9 cellular contexts compared by ENCODE assay signal in the genomic region with DNA sequence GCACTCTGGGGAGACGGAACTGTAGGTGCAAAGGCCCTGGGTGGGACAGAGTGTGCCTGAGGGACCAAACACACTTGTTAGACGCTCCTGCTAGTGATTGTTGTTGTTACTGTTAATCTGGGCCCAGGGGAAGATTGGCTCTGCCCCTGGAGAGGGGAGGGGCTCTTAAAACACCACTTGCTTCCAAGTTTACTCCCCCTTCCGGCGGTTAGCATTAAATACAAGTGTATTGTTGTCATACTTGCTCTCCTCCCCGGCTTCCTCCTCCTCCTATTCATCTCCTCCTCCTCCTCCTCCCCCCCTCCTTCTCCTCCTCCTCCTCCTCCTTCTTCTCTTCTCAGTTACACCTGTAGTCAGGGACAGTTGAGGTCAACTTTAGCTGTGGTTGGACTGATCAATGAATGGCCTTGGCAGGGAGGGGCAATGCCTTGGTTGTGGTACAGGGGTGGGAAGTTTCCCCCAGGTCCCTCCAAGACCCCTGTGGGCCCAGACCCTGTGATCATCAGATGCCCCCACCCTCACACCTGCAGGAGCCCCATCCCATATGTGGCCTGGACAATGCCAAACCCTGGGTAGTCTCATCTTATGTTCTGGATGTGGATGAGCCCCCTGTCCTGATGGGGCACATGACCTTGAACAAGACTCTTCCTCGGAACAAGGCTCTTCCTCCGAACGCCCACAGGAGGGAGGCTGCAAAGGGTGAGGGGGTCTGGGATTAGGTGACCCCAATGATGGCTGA.
DNase-seq lines count a peak whose midpoint lies in the region; ATAC-seq and TF ChIP-seq lines count a peak whose summit lies in the region.
"Had no signal": no experiment of that assay in that cellular context is flagged by ENCODE, and none has a peak within 500 bp of the region (broad histone marks: within the 10 kb centered on the region; RNA-seq: fewer than 3 reads in every experiment).

No MANE protein-coding gene starts in this region.

- H3K27ac Mint-ChIP-seq in activated naive CD4-positive, alpha-beta T cell treated with anti-CD3 and anti-CD28 coated beads, Interleukin-2, amount 10 ng/mL, durations not matched to agents 7 days and 5 days, result no peak overlapping the region

- H3K4me1 Mint-ChIP-seq in activated naive CD4-positive, alpha-beta T cell treated with anti-CD3 and anti-CD28 coated beads, Interleukin-2, amount 10 ng/mL, durations not matched to agents 7 days and 5 days, result no peaks in the 10 kb centered on the region

- peaks cover 6% of the 10 kb centered on the region for H3K27me3 ChIP-seq in kidney epithelial cell (ENCODE audit: control insufficient read depth, insufficient read depth, low read length)

- TF ChIP-seq CTCF in NB4 (IDR thresholded peaks at IDR 0.05; ENCODE audit: low read depth, low read length) (peak; percentile 33), astrocyte of the spinal cord (IDR thresholded peaks at IDR 0.05; ENCODE audit: low read depth, low read length) (peak; percentile 36), kidney epithelial cell (IDR thresholded peaks at IDR 0.05; ENCODE audit: insufficient read depth, low read length, poor library complexity, severe bottlenecking) (peak; percentile 37)

- in situ Hi-C loops in astrocyte of the spinal cord (cut with HindIII; ENCODE audit: low sequenced_read_pairs), result no loop called here

- no peak overlapping the region for H3K4me3 Mint-ChIP-seq in activated naive CD4-positive, alpha-beta T cell treated with anti-CD3 and anti-CD28 coated beads, Interleukin-2, amount 10 ng/mL, durations not matched to agents 7 days and 5 days

- no peaks in the 10 kb centered on the region for H3K9me3 Mint-ChIP-seq in activated naive CD4-positive, alpha-beta T cell treated with anti-CD3 and anti-CD28 coated beads, Interleukin-2, amount 10 ng/mL, durations not matched to agents 7 days and 5 days

- H3K4me3 ChIP-seq in NB4 (ENCODE audit: low read depth, low read length) (no peak overlapping the region), astrocyte of the spinal cord (ENCODE audit: low read depth, low read length) (no peak overlapping the region), kidney epithelial cell (ENCODE audit: low read depth, low read length) (no peak overlapping the region)
- H3K4me3 ChIP-seq: BLaER1 treated with 17β-estradiol and CSF1 and Interleukin-3, amounts not matched to agents 10 nM and 100 nM had no signal

- H3K27me3 Mint-ChIP-seq in activated naive CD4-positive, alpha-beta T cell treated with anti-CD3 and anti-CD28 coated beads, Interleukin-2, amount 10 ng/mL, durations not matched to agents 7 days and 5 days, result no peaks in the 10 kb centered on the region

- H3K36me3 Mint-ChIP-seq in activated naive CD4-positive, alpha-beta T cell treated with anti-CD3 and anti-CD28 coated beads, Interleukin-2, amount 10 ng/mL, durations not matched to agents 7 days and 5 days, result no peaks in the 10 kb centered on the region

- no peak for TF ChIP-seq POLR2A in NB4 (IDR thresholded peaks at IDR 0.05; ENCODE audit: extremely low read depth, insufficient read length)

- no peaks in the 10 kb centered on the region for H3K36me3 ChIP-seq in kidney epithelial cell (ENCODE audit: control insufficient read depth, insufficient read depth, low read length)
- H3K36me3 ChIP-seq: BLaER1 treated with 17β-estradiol and CSF1 and Interleukin-3, amounts not matched to agents 10 nM and 100 nM had no signal

- peak; percentile 46 for DNase-seq in NCI-H146 (lab: John Stamatoyannopoulos, UW)
- no peak for DNase-seq in NCI-H146 treated with DMSO at 0.1 percent for 48 hours (lab: John Stamatoyannopoulos, UW; ENCODE audit: unreplicated experiment)
- DNase-seq in NB4 (ENCODE audit: low read depth), result peak; percentile 68
- peak; percentile 12 for DNase-seq in astrocyte of the spinal cord (ENCODE audit: low read depth, low spot score)
- no peak for DNase-seq in kidney epithelial cell (ENCODE audit: low read depth)
- DNase-seq in activated naive CD4-positive, alpha-beta T cell treated with anti-CD3 and anti-CD28 coated beads, Interleukin-2, amount 10 ng/mL, durations not matched to agents 7 days and 5 days, result no peak
- DNase-seq in activated CD4-positive, CD25-positive, alpha-beta regulatory T cell treated with anti-CD3 and anti-CD28 coated beads, Interleukin-2, amount 50 U/mL, for 72 hours, result no peak

- ATAC-seq in GM18861 (IDR thresholded peaks at IDR 0.05; ENCODE audit: unreplicated experiment), result no peak

- CTCF ChIA-PET in activated naive CD4-positive, alpha-beta T cell treated with anti-CD3 and anti-CD28 coated beads, Interleukin-2, amount 10 ng/mL, durations not matched to agents 7 days and 5 days (lab: Charles Lee), result no interaction called here

Comparison
In these comparisons a context has a peak if more than half of its experiments do, and no peak if none do; other contexts are left out.
1. DNase-seq: peak in NCI-H146 (single experiment), NB4 (single experiment) and astrocyte of the spinal cord (single experiment); none in NCI-H146 treated with DMSO at 0.1 percent for 48 hours (single experiment), kidney epithelial cell (single experiment), activated naive CD4-positive, alpha-beta T cell treated with anti-CD3 and anti-CD28 coated beads, Interleukin-2, amount 10 ng/mL, durations not matched to agents 7 days and 5 days (single experiment) and activated CD4-positive, CD25-positive, alpha-beta regulatory T cell treated with anti-CD3 and anti-CD28 coated beads, Interleukin-2, amount 50 U/mL, for 72 hours (single experiment).
2. Peak in every context shown above with its lines, with median percentiles within 50 percentile points of each other: CTCF ChIP-seq.